In the genomic region with DNA sequence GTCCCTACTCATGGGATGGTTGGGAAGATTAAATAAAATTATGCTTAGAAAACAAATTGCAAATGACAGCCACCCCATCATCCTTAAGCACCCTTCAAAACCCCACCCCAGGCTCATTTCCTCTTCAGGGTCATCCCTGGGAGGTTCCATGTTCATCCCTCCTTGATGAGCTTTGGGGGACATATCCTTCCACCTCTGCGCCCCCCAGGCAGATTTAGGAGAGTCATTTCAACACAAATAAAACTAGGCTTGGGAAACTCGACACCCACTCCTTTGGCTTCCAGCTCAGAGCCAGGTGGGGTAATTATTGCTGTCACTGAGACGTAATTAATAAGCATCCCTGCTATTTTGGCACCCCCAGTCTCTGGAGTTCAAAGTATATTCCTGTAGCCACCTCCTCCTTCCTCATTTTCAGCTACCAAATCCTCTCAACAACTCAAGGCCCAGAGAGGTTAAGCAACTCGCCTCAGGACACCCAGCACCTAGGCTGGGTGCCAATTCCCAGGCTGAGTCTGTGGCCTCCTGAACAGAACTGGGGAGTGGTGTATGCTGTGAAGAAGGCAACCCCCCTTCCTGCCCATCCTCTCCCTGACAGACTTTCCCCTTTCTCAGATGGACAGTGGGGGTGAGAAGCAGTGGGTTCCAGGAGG, we compare ENCODE assay signal across 22 cellular contexts. TPM values are rescaled to one million over a fixed set of nuclear protein-coding genes. Genes with fewer than 3 reads are reported as not detected.
DNase-seq lines count a peak whose midpoint lies in the region; ATAC-seq and TF ChIP-seq lines count a peak whose summit lies in the region.
"Had no signal": no experiment of that assay in that cellular context is flagged by ENCODE, and none has a peak within 500 bp of the region (broad histone marks: within the 10 kb centered on the region; RNA-seq: fewer than 3 reads in every experiment).

No MANE protein-coding gene starts in this region.

- H2BK5ac ChIP-seq in trophoblast cell (ENCODE audit: low read depth, low read length, poor library complexity) = peak overlapping the region; percentile 84

- peak overlapping the region; percentile 93 for H3K4ac ChIP-seq in trophoblast cell (ENCODE audit: low read depth, low read length)

- H3K14ac ChIP-seq in trophoblast cell (ENCODE audit: low read length) = peak overlapping the region; percentile 96

- H3K27me3 ChIP-seq in trophoblast cell (ENCODE audit: insufficient read depth, low read length) = no peaks in the 10 kb centered on the region
- H3K27me3 ChIP-seq in heart right ventricle = peaks cover 0 to 42% (median 26%) of the 10 kb centered on the region in 7 donors
- H3K27me3 ChIP-seq in adrenal gland = peaks cover 6% of the 10 kb centered on the region
- H3K27me3 ChIP-seq: upper lobe of left lung had no signal

- no CpG with 5 or more reads among the region's 4 CpGs for WGBS in trophoblast cell (ENCODE audit: extremely low coverage, insufficient coverage, insufficient read length)
- 87 to 91% methylated on average over 4 of the region's 4 CpGs for WGBS in heart right ventricle, 2 donors
- 69 to 86% (median 78%) methylated on average over 4 of the region's 4 CpGs for WGBS in adrenal gland, 4 donors

- H3K79me2 ChIP-seq in trophoblast cell (ENCODE audit: control insufficient read depth, insufficient read depth, low read length, poor library complexity) = peaks cover 16% of the 10 kb centered on the region

- no peak overlapping the region for H3K9ac ChIP-seq in trophoblast cell (ENCODE audit: low read length)

- no peak for ATAC-seq in heart right ventricle
- ATAC-seq: gastrocnemius medialis, GM23338 had no signal

- peak; percentile 74 for DNase-seq in DMS 273 (lab: John Stamatoyannopoulos, UW; ENCODE audit: unreplicated experiment)
- peak; percentile 86 for DNase-seq in NCI-H2171 (lab: John Stamatoyannopoulos, UW)
- DNase-seq in epithelial cell of esophagus (ENCODE audit: low read depth) = peak; percentile 60
- DNase-seq in trophoblast cell = no peak
- DNase-seq in RPMI8226 = no peak
- no peak for DNase-seq in heart right ventricle
- no peak for DNase-seq in activated CD4-positive, alpha-beta T cell treated with anti-CD3 and anti-CD28 coated beads, Interleukin-2, amount 50 U/mL, for 4 hours
- DNase-seq in adrenal gland = no peak
- DNase-seq: activated B cell treated with CpG ODN at 0.5 μM for 24 hours, AML-193, gastrocnemius medialis, Karpas-422, NCI-H1105, NCI-H748 treated with DMSO at 0.1 percent for 48 hours had no signal

- peaks cover 40% of the 10 kb centered on the region for H3K79me1 ChIP-seq in trophoblast cell (ENCODE audit: low read length)

- peak overlapping the region; percentile 88 for H2BK120ac ChIP-seq in trophoblast cell (ENCODE audit: insufficient read depth, low read length, poor library complexity)

- H3K4me1 ChIP-seq in trophoblast cell (ENCODE audit: control insufficient read depth in 1 of 2, insufficient read depth in 2 of 2, low read length in 2 of 2) (peaks cover 43 to 46% of the 10 kb centered on the region in 2 experiments), heart right ventricle (peaks cover 0 to 10% (median 0%) of the 10 kb centered on the region in 9 donors), adrenal gland (replicated peaks in 1 of 2) (no peaks in the 10 kb centered on the region)
- H3K4me1 ChIP-seq: gastrocnemius medialis had no signal

- H3K36me3 ChIP-seq in trophoblast cell (ENCODE audit: control insufficient read depth in 1 of 2, insufficient read depth in 2 of 2, low read length in 2 of 2) (no peaks in the 10 kb centered on the region), heart right ventricle (no peaks in the 10 kb centered on the region), adrenal gland (replicated peaks in 1 of 2) (no peaks in the 10 kb centered on the region)
- H3K36me3 ChIP-seq: gastrocnemius medialis, neutrophil, upper lobe of left lung had no signal

- H3K23ac ChIP-seq in trophoblast cell (ENCODE audit: low read length) = no peak overlapping the region

- peak overlapping the region; percentile 85 for H2AFZ ChIP-seq in trophoblast cell (ENCODE audit: insufficient read depth, low read length, poor library complexity)
- H2AFZ ChIP-seq: GM23338 had no signal

- peak overlapping the region; percentile 75 for H3K4me3 ChIP-seq in epithelial cell of esophagus (ENCODE audit: low read length)
- H3K4me3 ChIP-seq in trophoblast cell (ENCODE audit: low read depth, low read length) = peak overlapping the region; percentile 4
- H3K4me3 ChIP-seq in heart right ventricle = no peak overlapping the region
- H3K4me3 ChIP-seq in adrenal gland = no peak overlapping the region
- H3K4me3 ChIP-seq: gastrocnemius medialis, GM23338, SK-N-MC had no signal

- no peak for TF ChIP-seq CTCF in epithelial cell of esophagus (IDR thresholded peaks at IDR 0.05; ENCODE audit: insufficient read depth, low read depth, low read length, missing control alignments)
- no peak for TF ChIP-seq CTCF in heart right ventricle (IDR thresholded peaks at IDR 0.05)
- TF ChIP-seq CTCF in adrenal gland (IDR thresholded peaks at IDR 0.05) = no peak

- peak overlapping the region; percentile 23 for H4K12ac ChIP-seq in trophoblast cell (ENCODE audit: low read depth, low read length)

- H3K9me3 ChIP-seq in trophoblast cell (ENCODE audit: insufficient read depth, low read depth, low read length) (no peaks in the 10 kb centered on the region), heart right ventricle (no peaks in the 10 kb centered on the region), adrenal gland (replicated peaks in 1 of 3) (no peaks in the 10 kb centered on the region)
- H3K9me3 ChIP-seq: gastrocnemius medialis, neutrophil, upper lobe of left lung had no signal

- H3K18ac ChIP-seq in trophoblast cell (ENCODE audit: low read length) = peak overlapping the region; percentile 86

- peak overlapping the region; percentile 96 for H4K91ac ChIP-seq in trophoblast cell (ENCODE audit: low read depth, low read length)

- H3K27ac ChIP-seq in trophoblast cell (ENCODE audit: low read depth, low read length) (peak overlapping the region; percentile 26), heart right ventricle (no peak overlapping the region), adrenal gland (no peak overlapping the region)
- H3K27ac ChIP-seq: gastrocnemius medialis, neutrophil, SK-N-MC had no signal

- peak overlapping the region; percentile 97 for H2BK12ac ChIP-seq in trophoblast cell (ENCODE audit: low read length)

- peak overlapping the region; percentile 99 for H2AK5ac ChIP-seq in trophoblast cell (ENCODE audit: low read length)

- TF ChIP-seq POLR2A in adrenal gland (IDR thresholded peaks at IDR 0.05) = no peak

- H3K4me2 ChIP-seq in trophoblast cell (ENCODE audit: low read length) = peak overlapping the region; percentile 32
- H3K4me2 ChIP-seq: GM23338 had no signal

- intact Hi-C loops in heart right ventricle (cut with DNase I) = no loop called here
- intact Hi-C loops in adrenal gland (cut with DNase I) = no loop called here

- H4K8ac ChIP-seq in trophoblast cell (ENCODE audit: low read depth, low read length) = peak overlapping the region; percentile 84

RNA-seq across cellular contexts. Expression of a gene that starts 0.6 kb away (rescaled TPM):
- 30.0 and 35.3 TPM in 2 replicates for polyA plus RNA-seq in trophoblast cell (2013)
- under 1 TPM in 1 of 10 donors, not detected in 9; 0.64 TPM for total RNA-seq in heart right ventricle
- under 1 TPM in 1 of 2 donors, not detected in 1; 0.03 TPM for polyA plus RNA-seq in heart right ventricle
- not detected for total RNA-seq in adrenal gland
- under 1 TPM in 2 of 3 donors, not detected in 1; 0.20 to 0.48 TPM for polyA plus RNA-seq in adrenal gland
- total RNA-seq: gastrocnemius medialis had no signal

RNA-seq across cellular contexts. Expression of a gene that starts 19.2 kb away (rescaled TPM):
- polyA plus RNA-seq in trophoblast cell (2013) = not detected in 2 replicates
- 1 to 10 TPM in 1 of 10 donors, under 1 TPM in 1, not detected in 8; 0.15 to 1.3 TPM for total RNA-seq in heart right ventricle
- under 1 TPM in 1 of 2 donors, not detected in 1; 0.04 TPM for polyA plus RNA-seq in heart right ventricle
- total RNA-seq in adrenal gland = under 1 TPM in 1 of 8 donors, not detected in 7; 0.25 TPM
- under 1 TPM in 2 of 3 donors, not detected in 1; 0.20 to 0.24 TPM for polyA plus RNA-seq in adrenal gland
- total RNA-seq: activated B cell treated with CpG ODN at 0.5 μM for 24 hours; activated T-helper 1 cell treated with anti-CD3 and anti-CD28 coated beads, Interleukin-12 subunit alpha, Interleukin-12 subunit beta, Interleukin-2, Interleukin-4 antibody, amounts not matched to agents 30 ng/mL and 10 ng/mL and 1 ng/mL, durations not matched to agents 14 hours and 24 hours and 36 hours; gastrocnemius medialis; GM23338; left colon; renal cortical epithelial cell had no signal
- polyA plus RNA-seq: GM23338 had no signal

RNA-seq across cellular contexts. Expression of a gene that starts 35.6 kb away (rescaled TPM):
- polyA plus RNA-seq in trophoblast cell (2013) = 2.0 and 2.4 TPM in 2 replicates
- total RNA-seq in heart right ventricle = 10 to 100 TPM in 2 of 10 donors, 1 to 10 TPM in 8; 1.9 to 62.6 (median 5.1) TPM
- polyA plus RNA-seq in heart right ventricle = 10 to 100 TPM in 1 of 2 donors, 1 to 10 TPM in 1; 9.3 to 25.2 TPM
- 1 to 10 TPM in 6 of 8 donors, not detected in 2; 3.8 to 8.9 (median 4.8) TPM for total RNA-seq in adrenal gland
- 100 to 1,000 TPM in 1 of 3 donors, 10 to 100 TPM in 2; 13.6 to 239 (median 14.1) TPM for polyA plus RNA-seq in adrenal gland
- total RNA-seq: GM23338, renal cortical epithelial cell had no signal

RNA-seq across cellular contexts. Expression of a gene that starts 46.9 kb away (rescaled TPM):
- polyA plus RNA-seq in trophoblast cell (2013) = 8.1 and 8.5 TPM in 2 replicates
- 10 to 100 TPM in 2 of 10 donors, 1 to 10 TPM in 8; 5.4 to 14.1 (median 7.1) TPM for total RNA-seq in heart right ventricle
- 10 to 100 TPM; 12.3 to 20.2 TPM for polyA plus RNA-seq in heart right ventricle
- total RNA-seq in adrenal gland = 10 to 100 TPM in 6 of 8 donors, 1 to 10 TPM in 2; 5.3 to 28.5 (median 13.7) TPM
- polyA plus RNA-seq in adrenal gland = 100 to 1,000 TPM in 1 of 3 donors, 10 to 100 TPM in 1, 1 to 10 TPM in 1; 5.9 to 154 (median 53.1) TPM

RNA-seq across cellular contexts. Expression of a gene that starts 57.3 kb away (rescaled TPM):
- polyA plus RNA-seq in trophoblast cell (2013) = 48.2 and 51.4 TPM in 2 replicates
- total RNA-seq in heart right ventricle = under 1 TPM in 1 of 10 donors, not detected in 9; 0.15 TPM
- not detected for polyA plus RNA-seq in heart right ventricle
- total RNA-seq in adrenal gland = 1 to 10 TPM in 1 of 8 donors, under 1 TPM in 2, not detected in 5; 0.23 to 1.2 (median 0.72) TPM
- not detected for polyA plus RNA-seq in adrenal gland
- total RNA-seq: activated B cell treated with CpG ODN at 0.5 μM for 24 hours; activated CD8-positive, alpha-beta memory T cell treated with anti-CD3 and anti-CD28 coated beads for 36 hours; activated T-helper 1 cell treated with anti-CD3 and anti-CD28 coated beads, Interleukin-12 subunit alpha, Interleukin-12 subunit beta, Interleukin-2, Interleukin-4 antibody, amounts not matched to agents 30 ng/mL and 10 ng/mL and 1 ng/mL, durations not matched to agents 14 hours and 24 hours and 36 hours; gastrocnemius medialis; left colon; renal cortical epithelial cell had no signal

Comparison
In these comparisons a context has a peak if more than half of its experiments do, and no peak if none do; other contexts are left out.
1. DNase-seq: peak in DMS 273 (single experiment), NCI-H2171 (single experiment) and epithelial cell of esophagus (single experiment); none in trophoblast cell (0 of 2), RPMI8226 (single experiment), heart right ventricle (0 of 2), activated CD4-positive, alpha-beta T cell treated with anti-CD3 and anti-CD28 coated beads, Interleukin-2, amount 50 U/mL, for 4 hours (0 of 2) and adrenal gland (0 of 7).
2. H3K4me3 ChIP-seq: peak in epithelial cell of esophagus (single experiment) and trophoblast cell (single experiment); none in heart right ventricle (0 of 10) and adrenal gland (0 of 4).